10 cellular contexts compared by ENCODE assay signal in genomic region chr20:35661908-35662307, GRCh38. TPM values are rescaled to one million over a fixed set of nuclear protein-coding genes. Genes with fewer than 3 reads are reported as not detected.
DNase-seq lines count a peak whose midpoint lies in the region; ATAC-seq and TF ChIP-seq lines count a peak whose summit lies in the region.
"Had no signal": no experiment of that assay in that cellular context is flagged by ENCODE, and none has a peak within 500 bp of the region (broad histone marks: within the 10 kb centered on the region; RNA-seq: fewer than 3 reads in every experiment).

No MANE protein-coding gene starts in this region.

- peaks cover 6% of the 10 kb centered on the region for H3K9me3 Mint-ChIP-seq in activated naive CD4-positive, alpha-beta T cell treated with anti-CD3 and anti-CD28 coated beads for 36 hours
- H3K9me3 Mint-ChIP-seq in activated T-helper 17 cell treated with anti-CD3 and anti-CD28 coated beads, Interleukin-2, amount 50 U/mL, for 72 hours: no peaks in the 10 kb centered on the region

- ATAC-seq in activated T-helper 17 cell treated with anti-CD3 and anti-CD28 coated beads, Interleukin-2, amount 50 U/mL, for 72 hours (replicated peaks): no peak
- ATAC-seq in thoracic aorta (ENCODE audit: insufficient number of reproducible peaks, low FRiP score, low read depth) (no peak), HG03139 (IDR thresholded peaks at IDR 0.05; ENCODE audit: unreplicated experiment) (no peak)

- H3K9ac ChIP-seq in iPS-15b (ENCODE audit: low read depth, low read length): no peak overlapping the region

- TF ChIP-seq CTCF in thoracic aorta (IDR thresholded peaks at IDR 0.05): no peak

- peak overlapping the region; percentile 95 for H3K4me3 Mint-ChIP-seq in activated naive CD4-positive, alpha-beta T cell treated with anti-CD3 and anti-CD28 coated beads for 36 hours
- H3K4me3 Mint-ChIP-seq in activated T-helper 17 cell treated with anti-CD3 and anti-CD28 coated beads, Interleukin-2, amount 50 U/mL, for 72 hours: peak overlapping the region; percentile 90

- H3K4me3 ChIP-seq in iPS-15b (ENCODE audit: low read depth, low read length): peak overlapping the region; percentile 16
- H3K4me3 ChIP-seq in thoracic aorta: peak overlapping the region; percentile 85
- H3K4me3 ChIP-seq: colonic mucosa had no signal

- H3K4me1 Mint-ChIP-seq in activated naive CD4-positive, alpha-beta T cell treated with anti-CD3 and anti-CD28 coated beads for 36 hours (ENCODE audit: low read depth): peaks cover 60% of the 10 kb centered on the region
- peaks cover 52% of the 10 kb centered on the region for H3K4me1 Mint-ChIP-seq in activated T-helper 17 cell treated with anti-CD3 and anti-CD28 coated beads, Interleukin-2, amount 50 U/mL, for 72 hours

- H3K4me1 ChIP-seq in iPS-15b (ENCODE audit: control insufficient read depth, insufficient read depth, low read length) (peaks cover 13% of the 10 kb centered on the region), thoracic aorta (ENCODE audit: control insufficient read depth in 1 of 2, low read depth in 2 of 2) (peaks cover 32 to 60% of the 10 kb centered on the region in 2 donors)

- H3K36me3 ChIP-seq in iPS-15b (ENCODE audit: control insufficient read depth, insufficient read depth, low read length): no peaks in the 10 kb centered on the region
- H3K36me3 ChIP-seq in thoracic aorta: no peaks in the 10 kb centered on the region
- H3K36me3 ChIP-seq: colonic mucosa had no signal

- peaks cover 40% of the 10 kb centered on the region for H3K36me3 Mint-ChIP-seq in activated naive CD4-positive, alpha-beta T cell treated with anti-CD3 and anti-CD28 coated beads for 36 hours (ENCODE audit: low read depth)
- peaks cover 73% of the 10 kb centered on the region for H3K36me3 Mint-ChIP-seq in activated T-helper 17 cell treated with anti-CD3 and anti-CD28 coated beads, Interleukin-2, amount 50 U/mL, for 72 hours (ENCODE audit: low read depth)

- intact Hi-C loops in activated naive CD4-positive, alpha-beta T cell treated with anti-CD3 and anti-CD28 coated beads for 36 hours (cut with micrococcal nuclease): loop anchor here (2.0 to 10.0 kb wide), 8 partner anchors 107 to 1670 kb away; partner anchors contain the start of genes ERGIC3, NCOA6, RALY and TRPC4AP

- H3K27ac Mint-ChIP-seq in activated naive CD4-positive, alpha-beta T cell treated with anti-CD3 and anti-CD28 coated beads for 36 hours: peak overlapping the region; percentile 99
- peak overlapping the region; percentile 87 for H3K27ac Mint-ChIP-seq in activated T-helper 17 cell treated with anti-CD3 and anti-CD28 coated beads, Interleukin-2, amount 50 U/mL, for 72 hours

- CTCF ChIA-PET in activated naive CD4-positive, alpha-beta T cell treated with anti-CD3 and anti-CD28 coated beads for 36 hours (lab: Charles Lee): interaction anchor here (0.9 to 1.3 kb wide), 2 partner anchors 41 to 61 kb away, joined by 3 to 4 read pairs; no protein-coding TSS in a partner anchor

- H3K27ac ChIP-seq in thoracic aorta: peak overlapping the region; percentile 27 to 36
- H3K27ac ChIP-seq: colonic mucosa had no signal

- no peaks in the 10 kb centered on the region for H3K27me3 ChIP-seq in iPS-15b (ENCODE audit: control insufficient read depth, insufficient read depth, low read length)
- H3K27me3 ChIP-seq in thoracic aorta (replicated peaks; ENCODE audit: insufficient read depth): no peaks in the 10 kb centered on the region
- H3K27me3 ChIP-seq: colonic mucosa had no signal

- H3K9me3 ChIP-seq in iPS-15b (ENCODE audit: control insufficient read depth, insufficient read depth, low read length) (no peaks in the 10 kb centered on the region), thoracic aorta (no peaks in the 10 kb centered on the region)
- H3K9me3 ChIP-seq: colonic mucosa had no signal

- no peaks in the 10 kb centered on the region for H3K27me3 Mint-ChIP-seq in activated naive CD4-positive, alpha-beta T cell treated with anti-CD3 and anti-CD28 coated beads for 36 hours (ENCODE audit: low read depth)
- H3K27me3 Mint-ChIP-seq in activated T-helper 17 cell treated with anti-CD3 and anti-CD28 coated beads, Interleukin-2, amount 50 U/mL, for 72 hours: no peaks in the 10 kb centered on the region

- no peak for DNase-seq in activated naive CD4-positive, alpha-beta T cell treated with anti-CD3 and anti-CD28 coated beads for 36 hours
- DNase-seq in activated naive CD4-positive, alpha-beta T cell (lab: John Stamatoyannopoulos, UW): no peak
- DNase-seq in thoracic aorta (ENCODE audit: low spot score) (no peak), HuH-7 (ENCODE audit: low spot score) (no peak), kidney glomerular epithelial cell (lab: John Stamatoyannopoulos, UW) (no peak)
- DNase-seq: colonic mucosa, KBM-7 had no signal

RNA-seq across cellular contexts. Expression of gene CPNE1, which starts 2.8 kb away (rescaled TPM):
- 100 to 1,000 TPM; 261 to 281 TPM for total RNA-seq in activated naive CD4-positive, alpha-beta T cell treated with anti-CD3 and anti-CD28 coated beads for 36 hours
- 100 to 1,000 TPM; 269 to 280 TPM for total RNA-seq in activated T-helper 17 cell treated with anti-CD3 and anti-CD28 coated beads, Interleukin-2, amount 50 U/mL, for 72 hours
- total RNA-seq in thoracic aorta: 100 to 1,000 TPM; 125 to 126 TPM

RNA-seq across cellular contexts. Expression of gene RBM12, which starts 2.8 kb away (rescaled TPM):
- 100 to 1,000 TPM; 106 to 110 TPM for total RNA-seq in activated naive CD4-positive, alpha-beta T cell treated with anti-CD3 and anti-CD28 coated beads for 36 hours
- total RNA-seq in activated T-helper 17 cell treated with anti-CD3 and anti-CD28 coated beads, Interleukin-2, amount 50 U/mL, for 72 hours: 100 to 1,000 TPM; 106 to 116 TPM
- total RNA-seq in thoracic aorta: 10 to 100 TPM; 21.7 to 43.4 TPM

RNA-seq across cellular contexts. Expression of gene NFS1, which starts 37.2 kb away (rescaled TPM):
- total RNA-seq in activated naive CD4-positive, alpha-beta T cell treated with anti-CD3 and anti-CD28 coated beads for 36 hours: 10 to 100 TPM; 33.6 to 38.1 TPM
- 10 to 100 TPM; 41.1 to 49.2 TPM for total RNA-seq in activated T-helper 17 cell treated with anti-CD3 and anti-CD28 coated beads, Interleukin-2, amount 50 U/mL, for 72 hours
- 10 to 100 TPM; 11.5 to 19.4 TPM for total RNA-seq in thoracic aorta

RNA-seq across cellular contexts. Expression of gene ROMO1, which starts 37.3 kb away (rescaled TPM):
- 100 to 1,000 TPM; 120 to 134 TPM for total RNA-seq in activated naive CD4-positive, alpha-beta T cell treated with anti-CD3 and anti-CD28 coated beads for 36 hours
- total RNA-seq in activated T-helper 17 cell treated with anti-CD3 and anti-CD28 coated beads, Interleukin-2, amount 50 U/mL, for 72 hours: 100 to 1,000 TPM in 1 of 2 donors, 10 to 100 TPM in 1; 93.0 to 134 TPM
- 100 to 1,000 TPM; 196 to 243 TPM for total RNA-seq in thoracic aorta

RNA-seq across cellular contexts. Expression of gene SPAG4, which starts 46.3 kb away (rescaled TPM):
- total RNA-seq in activated naive CD4-positive, alpha-beta T cell treated with anti-CD3 and anti-CD28 coated beads for 36 hours: 1 to 10 TPM; 2.9 to 3.6 TPM
- total RNA-seq in activated T-helper 17 cell treated with anti-CD3 and anti-CD28 coated beads, Interleukin-2, amount 50 U/mL, for 72 hours: 10 to 100 TPM in 1 of 2 donors, 1 to 10 TPM in 1; 7.2 to 52.4 TPM
- 1 to 10 TPM in 1 of 2 donors, not detected in 1; 1.5 TPM for total RNA-seq in thoracic aorta
